Comparison of ENCODE assay signal across 27 cellular contexts in the genomic region with DNA sequence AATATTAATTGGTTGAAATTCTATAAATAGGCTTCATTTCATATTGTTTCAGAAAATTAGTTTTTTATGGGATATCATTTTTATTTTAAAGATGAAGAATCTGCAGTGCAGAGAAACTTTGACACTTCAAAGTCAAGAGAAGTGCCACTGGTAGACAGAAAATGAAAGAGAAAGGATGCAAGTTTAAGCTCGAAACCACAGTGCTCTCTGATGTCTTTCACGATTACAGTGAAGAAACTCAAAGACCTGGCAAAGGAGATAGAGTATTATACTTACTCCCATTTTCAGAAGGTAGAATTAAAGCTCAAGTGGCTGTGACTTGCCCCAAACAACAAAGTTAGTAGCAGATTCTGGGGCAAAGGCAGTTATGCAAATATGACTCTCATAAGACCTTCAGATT.
DNase-seq lines count a peak whose midpoint lies in the region; ATAC-seq lines count a peak whose summit lies in the region.
"Had no signal": no experiment of that assay in that cellular context is flagged by ENCODE, and none has a peak within 500 bp of the region (broad histone marks: within the 10 kb centered on the region; RNA-seq: fewer than 3 reads in every experiment).

No MANE protein-coding gene starts in this region.

- H3K9me3 Mint-ChIP-seq in activated naive CD8-positive, alpha-beta T cell treated with anti-CD3 and anti-CD28 coated beads, Interleukin-2, amount 50 U/mL, for 24 hours, result peaks cover 12% of the 10 kb centered on the region

- no peak overlapping the region for H2AFZ ChIP-seq in Karpas-422 (ENCODE audit: low read length)

- no peaks in the 10 kb centered on the region for H4K20me1 ChIP-seq in Karpas-422 (ENCODE audit: insufficient read depth, low read depth, low read length)

- H3K4me3 Mint-ChIP-seq in activated naive CD8-positive, alpha-beta T cell treated with anti-CD3 and anti-CD28 coated beads, Interleukin-2, amount 50 U/mL, for 24 hours, result no peak overlapping the region
- H3K4me3 Mint-ChIP-seq: activated T-cell treated with anti-CD3 and anti-CD28 coated beads, Interleukin-2, amount 50 U/mL, for 4 hours; memory B cell; neural crest cell; stimulated activated naive CD8-positive, alpha-beta T cell treated with anti-CD3 and anti-CD28 coated beads, Interleukin-15, amount 100 ng/mL, for 72 hours had no signal

- no peaks in the 10 kb centered on the region for H3K36me3 ChIP-seq in Karpas-422 (ENCODE audit: insufficient read depth, low read length)
- H3K36me3 ChIP-seq: MG63, right atrium auricular region, uterus had no signal

- H3K4me3 ChIP-seq in Karpas-422 (ENCODE audit: low read length), result peak overlapping the region; percentile 43; the same call in 1 of the 2 replicates
- H3K4me3 ChIP-seq: dorsolateral prefrontal cortex, MG63, right atrium auricular region, smooth muscle cell, uterus had no signal

- no peaks in the 10 kb centered on the region for H3K27me3 ChIP-seq in Karpas-422 (ENCODE audit: low read length)
- H3K27me3 ChIP-seq: dorsolateral prefrontal cortex, MG63, right atrium auricular region, uterus had no signal

- peak overlapping the region; percentile 44 for H3K4me2 ChIP-seq in Karpas-422 (ENCODE audit: low read depth, low read length, poor library complexity, severe bottlenecking)
- H3K4me2 ChIP-seq: smooth muscle cell had no signal

- H3K79me2 ChIP-seq in Karpas-422 (ENCODE audit: low read length), result no peaks in the 10 kb centered on the region

- H3K27me3 Mint-ChIP-seq in activated naive CD8-positive, alpha-beta T cell treated with anti-CD3 and anti-CD28 coated beads, Interleukin-2, amount 50 U/mL, for 24 hours, result no peaks in the 10 kb centered on the region
- H3K27me3 Mint-ChIP-seq: memory B cell; stimulated activated naive CD8-positive, alpha-beta T cell treated with anti-CD3 and anti-CD28 coated beads, Interleukin-15, amount 100 ng/mL, for 72 hours had no signal

- H3K9me2 ChIP-seq in Karpas-422 (replicated peaks; ENCODE audit: insufficient read depth, low read length), result no peaks in the 10 kb centered on the region

- no peak overlapping the region for H3K27ac ChIP-seq in Karpas-422 (ENCODE audit: low read length)
- H3K27ac ChIP-seq: dorsolateral prefrontal cortex, right atrium auricular region, uterus, VCaP had no signal

- no peaks in the 10 kb centered on the region for H3K4me1 Mint-ChIP-seq in activated naive CD8-positive, alpha-beta T cell treated with anti-CD3 and anti-CD28 coated beads, Interleukin-2, amount 50 U/mL, for 24 hours
- H3K4me1 Mint-ChIP-seq: memory B cell; neural crest cell; stimulated activated naive CD8-positive, alpha-beta T cell treated with anti-CD3 and anti-CD28 coated beads, Interleukin-15, amount 100 ng/mL, for 72 hours had no signal

- H3K9me3 ChIP-seq in Karpas-422 (ENCODE audit: low read length), result peaks cover 14% of the 10 kb centered on the region
- H3K9me3 ChIP-seq: MG63, uterus had no signal

- ATAC-seq in GM19025 (IDR thresholded peaks at IDR 0.05; ENCODE audit: low read depth, unreplicated experiment) (peak; percentile 78), HG02852 (IDR thresholded peaks at IDR 0.05; ENCODE audit: unreplicated experiment) (peak; percentile 88), GM18909 (IDR thresholded peaks at IDR 0.05; ENCODE audit: poor library complexity, unreplicated experiment) (no peak), HG03354 (IDR thresholded peaks at IDR 0.05; ENCODE audit: poor library complexity, severe bottlenecking, unreplicated experiment) (no peak)
- no peak for ATAC-seq in activated naive CD8-positive, alpha-beta T cell treated with anti-CD3 and anti-CD28 coated beads, Interleukin-2, amount 50 U/mL, for 24 hours
- ATAC-seq: activated T-cell treated with anti-CD3 and anti-CD28 coated beads, Interleukin-2, amount 50 U/mL, for 4 hours; left lobe of liver; stimulated activated naive CD8-positive, alpha-beta T cell treated with anti-CD3 and anti-CD28 coated beads, Interleukin-15, amount 100 ng/mL, for 72 hours had no signal

- DNase-seq in A172 (ENCODE audit: low spot score) (peak; percentile 1), Karpas-422 (no peak), nucleus accumbens (lab: John Stamatoyannopoulos, UW) (no peak)
- DNase-seq in activated naive CD8-positive, alpha-beta T cell treated with anti-CD3 and anti-CD28 coated beads, Interleukin-2, amount 50 U/mL, for 24 hours, result no peak
- DNase-seq: 8988T; activated CD4-positive, alpha-beta T cell treated with anti-CD3 and anti-CD28 coated beads for 48 hours; activated T-cell treated with anti-CD3 and anti-CD28 coated beads, Interleukin-2, amount 50 U/mL, for 4 hours; dorsolateral prefrontal cortex; MG63; NCI-H1417 treated with DMSO at 0.1 percent for 48 hours; NCI-H2107; NCI-H748 treated with DMSO at 0.1 percent for 48 hours; stimulated activated CD4-positive, alpha-beta T cell treated with anti-CD3 and anti-CD28 coated beads, Interleukin-1b, Interleukin-23, amount 100 ng/mL, for 48 hours; stimulated activated CD8-positive, alpha-beta memory T cell treated with anti-CD3 and anti-CD28 coated beads, Interleukin-4, amount 100 ng/mL, for 48 hours; stimulated activated naive CD8-positive, alpha-beta T cell treated with anti-CD3 and anti-CD28 coated beads, Interleukin-15, amount 100 ng/mL, for 72 hours; T-helper 9 cell; uterus had no signal

- no peaks in the 10 kb centered on the region for H3K36me3 Mint-ChIP-seq in activated naive CD8-positive, alpha-beta T cell treated with anti-CD3 and anti-CD28 coated beads, Interleukin-2, amount 50 U/mL, for 24 hours (ENCODE audit: low read depth)
- H3K36me3 Mint-ChIP-seq: memory B cell had no signal

- H3K4me1 ChIP-seq in Karpas-422 (ENCODE audit: low read length), result no peaks in the 10 kb centered on the region
- H3K4me1 ChIP-seq: right atrium auricular region, uterus had no signal

- H3K9ac ChIP-seq in Karpas-422 (ENCODE audit: low read length), result no peak overlapping the region

- H3K27ac Mint-ChIP-seq in activated naive CD8-positive, alpha-beta T cell treated with anti-CD3 and anti-CD28 coated beads, Interleukin-2, amount 50 U/mL, for 24 hours, result no peak overlapping the region
- H3K27ac Mint-ChIP-seq: memory B cell; stimulated activated naive CD8-positive, alpha-beta T cell treated with anti-CD3 and anti-CD28 coated beads, Interleukin-15, amount 100 ng/mL, for 72 hours had no signal

Comparison
In these comparisons a context has a peak if more than half of its experiments do, and no peak if none do; other contexts are left out.
1. ATAC-seq: peak in GM19025 (single experiment) and HG02852 (single experiment); none in activated naive CD8-positive, alpha-beta T cell treated with anti-CD3 and anti-CD28 coated beads, Interleukin-2, amount 50 U/mL, for 24 hours (single experiment), GM18909 (single experiment) and HG03354 (single experiment).